ENCODE assay signal across 14 cellular contexts in genomic region chr17:58530655-58531054, GRCh38. TPM values are rescaled to one million over a fixed set of nuclear protein-coding genes. Genes with fewer than 3 reads are reported as not detected.
A peak's percentile ranks its signal among the peaks of the same experiment; 100 is the strongest.
DNase-seq lines count a peak whose midpoint lies in the region; ATAC-seq and TF ChIP-seq lines count a peak whose summit lies in the region.
"Had no signal": no experiment of that assay in that cellular context is flagged by ENCODE, and none has a peak within 500 bp of the region (broad histone marks: within the 10 kb centered on the region; RNA-seq: fewer than 3 reads in every experiment).

No MANE protein-coding gene starts in this region.

- POLR2A ChIA-PET in WTC11 (lab: Charles Lee): no interaction called here

- peak overlapping the region; percentile 60 for H3K4me3 Mint-ChIP-seq in activated T-cell treated with anti-CD3 and anti-CD28 coated beads, Interleukin-2, amount 50 U/mL, for 4 hours
- no peak overlapping the region for H3K4me3 Mint-ChIP-seq in activated T-cell treated with anti-CD3 and anti-CD28 coated beads, Interleukin-2, amount 50 U/mL, for 24 hours
- H3K4me3 Mint-ChIP-seq in WTC11: peak overlapping the region; percentile 68

- H3K27me3 Mint-ChIP-seq in activated T-cell treated with anti-CD3 and anti-CD28 coated beads, Interleukin-2, amount 50 U/mL, for 4 hours (ENCODE audit: low read depth): peaks cover 12% of the 10 kb centered on the region
- H3K27me3 Mint-ChIP-seq in activated T-cell treated with anti-CD3 and anti-CD28 coated beads, Interleukin-2, amount 50 U/mL, for 24 hours: peaks cover 53% of the 10 kb centered on the region
- H3K27me3 Mint-ChIP-seq in WTC11 (ENCODE audit: low read depth): peaks cover 46% of the 10 kb centered on the region

- TF ChIP-seq POLR2A in gastrocnemius medialis (IDR thresholded peaks at IDR 0.05): no peak

- H3K4me1 Mint-ChIP-seq in activated T-cell treated with anti-CD3 and anti-CD28 coated beads, Interleukin-2, amount 50 U/mL, for 4 hours (ENCODE audit: low read depth): no peaks in the 10 kb centered on the region
- peaks cover 6% of the 10 kb centered on the region for H3K4me1 Mint-ChIP-seq in activated T-cell treated with anti-CD3 and anti-CD28 coated beads, Interleukin-2, amount 50 U/mL, for 24 hours (ENCODE audit: low read depth)
- peaks cover 43% of the 10 kb centered on the region for H3K4me1 Mint-ChIP-seq in WTC11

- H3K9me3 ChIP-seq in gastrocnemius medialis: no peaks in the 10 kb centered on the region

- peak overlapping the region in 1 of 4 donors; percentile 61 for H3K4me3 ChIP-seq in gastrocnemius medialis

- intact Hi-C loops in gastrocnemius medialis (cut with DNase I; ENCODE audit: low total_unique reads): loop anchor here (5.0 kb wide), 1 partner anchor 162 kb away; the partner anchor contains the start of genes RAD51C and TEX14

- no peaks in the 10 kb centered on the region for H3K27me3 ChIP-seq in gastrocnemius medialis

- CTCF ChIA-PET in WTC11 (lab: Charles Lee): interaction anchor here (2.9 to 6.5 kb wide), 3 partner anchors 10 to 12 kb away, joined by 18 to 42 read pairs (median 30); no protein-coding TSS in a partner anchor

- in situ Hi-C loops in gastrocnemius medialis (cut with MboI; ENCODE audit: low sequenced_read_pairs in 4 of 4): no loop called here

- H3K27ac Mint-ChIP-seq in activated T-cell treated with anti-CD3 and anti-CD28 coated beads, Interleukin-2, amount 50 U/mL, for 24 hours: no peak overlapping the region
- no peak overlapping the region for H3K27ac Mint-ChIP-seq in WTC11

- TF ChIP-seq CTCF in WTC11 (IDR thresholded peaks at IDR 0.05): no peak
- no peak for TF ChIP-seq CTCF in gastrocnemius medialis (IDR thresholded peaks at IDR 0.05 in 4 of 5, conservative IDR thresholded peaks at IDR 0.05 in 1 of 5)

- ATAC-seq in activated T-cell treated with anti-CD3 and anti-CD28 coated beads, Interleukin-2, amount 50 U/mL, for 4 hours: no peak
- no peak for ATAC-seq in WTC11
- no peak for ATAC-seq in gastrocnemius medialis

- no peaks in the 10 kb centered on the region for H3K36me3 ChIP-seq in gastrocnemius medialis

- H3K36me3 Mint-ChIP-seq in activated T-cell treated with anti-CD3 and anti-CD28 coated beads, Interleukin-2, amount 50 U/mL, for 4 hours (ENCODE audit: insufficient read depth): no peaks in the 10 kb centered on the region
- no peaks in the 10 kb centered on the region for H3K36me3 Mint-ChIP-seq in activated T-cell treated with anti-CD3 and anti-CD28 coated beads, Interleukin-2, amount 50 U/mL, for 24 hours (ENCODE audit: low read depth)
- no peaks in the 10 kb centered on the region for H3K36me3 Mint-ChIP-seq in WTC11

- peak overlapping the region in 3 of 4 donors; percentile 9 to 60 (median 48) for H3K27ac ChIP-seq in gastrocnemius medialis
- H3K27ac ChIP-seq: KMS-11 had no signal

- DNase-seq in activated T-cell treated with anti-CD3 and anti-CD28 coated beads, Interleukin-2, amount 50 U/mL, for 4 hours: no peak
- DNase-seq in activated T-cell treated with anti-CD3 and anti-CD28 coated beads, Interleukin-2, amount 50 U/mL, for 24 hours: no peak
- no peak for DNase-seq in WTC11 (ENCODE audit: low spot score)
- DNase-seq in globus pallidus (ENCODE audit: low spot score): peak; percentile 52
- no peak for DNase-seq in gastrocnemius medialis
- no peak for DNase-seq in mesenteric fat pad (ENCODE audit: low spot score)
- no peak for DNase-seq in glomerular visceral epithelial cell (ENCODE audit: extremely low spot score)
- DNase-seq in activated CD4-positive, CD25-positive, alpha-beta regulatory T cell treated with anti-CD3 and anti-CD28 coated beads, Interleukin-2, amount 50 U/mL, for 72 hours: no peak
- DNase-seq: ACHN; activated T-cell treated with anti-CD3 and anti-CD28 coated beads, Interleukin-2, amount 50 U/mL, for 48 hours; cerebellar nuclear complex; NCI-H1694; NCI-H526 treated with DMSO at 0.1 percent for 48 hours had no signal

- H3K4me1 ChIP-seq in gastrocnemius medialis: peaks cover 6 to 7% of the 10 kb centered on the region in 2 donors

- H3K9me3 Mint-ChIP-seq in activated T-cell treated with anti-CD3 and anti-CD28 coated beads, Interleukin-2, amount 50 U/mL, for 4 hours: no peaks in the 10 kb centered on the region
- no peaks in the 10 kb centered on the region for H3K9me3 Mint-ChIP-seq in activated T-cell treated with anti-CD3 and anti-CD28 coated beads, Interleukin-2, amount 50 U/mL, for 24 hours
- no peaks in the 10 kb centered on the region for H3K9me3 Mint-ChIP-seq in WTC11

TF ChIP-seq in WTC11, 78 proteins besides CTCF, POLR2A, EP300 and RAD21:
- TF ChIP-seq AFF4 (CRISPR knock-in tag; IDR thresholded peaks at IDR 0.05; ENCODE audit: borderline replicate concordance): no peak
- TF ChIP-seq ZNF532 (CRISPR knock-in tag; IDR thresholded peaks at IDR 0.05; ENCODE audit: borderline replicate concordance): no peak
- no peak for TF ChIP-seq ETV6 (CRISPR knock-in tag; IDR thresholded peaks at IDR 0.05)
- TF ChIP-seq ZNF396 (CRISPR knock-in tag; IDR thresholded peaks at IDR 0.05; ENCODE audit: borderline replicate concordance): no peak
- no peak for TF ChIP-seq ATF3 (CRISPR knock-in tag; conservative IDR thresholded peaks at IDR 0.05)
- no peak for TF ChIP-seq TEAD4 (CRISPR knock-in tag; IDR thresholded peaks at IDR 0.05)
- TF ChIP-seq ZNF263 (CRISPR knock-in tag; IDR thresholded peaks at IDR 0.05; ENCODE audit: low read depth): no peak

RNA-seq across cellular contexts. Expression of gene MTMR4, which starts 16.2 kb away (rescaled TPM):
- 10 to 100 TPM; 79.4 to 92.8 (median 81.8) TPM for total RNA-seq in activated T-cell treated with anti-CD3 and anti-CD28 coated beads, Interleukin-2, amount 50 U/mL, for 4 hours
- 30.2 to 32.5 TPM (median 30.8 TPM) in 3 replicates for total RNA-seq in WTC11 (2021)
- total RNA-seq in gastrocnemius medialis: 10 to 100 TPM in 3 of 4 donors, 1 to 10 TPM in 1; 7.9 to 16.1 (median 11.1) TPM
- 38.1 TPM for total RNA-seq in mesenteric fat pad

RNA-seq across cellular contexts. Expression of gene HSF5, which starts 42.4 kb away (rescaled TPM):
- 1 to 10 TPM; 4.4 to 5.1 (median 5.0) TPM for total RNA-seq in activated T-cell treated with anti-CD3 and anti-CD28 coated beads, Interleukin-2, amount 50 U/mL, for 4 hours
- total RNA-seq in WTC11 (2021) (0.07 to 0.11 TPM (median 0.09 TPM) in 3 replicates), gastrocnemius medialis (not detected), mesenteric fat pad (0.06 TPM)
